In genomic region chr12:117119592-117120198, GRCh38 we compare ENCODE assay signal across 8 cellular contexts. TPM values are rescaled to one million over a fixed set of nuclear protein-coding genes. Genes with fewer than 3 reads are reported as not detected.
DNase-seq lines count a peak whose midpoint lies in the region; ATAC-seq, FAIRE-seq and TF ChIP-seq lines count a peak whose summit lies in the region.

No MANE protein-coding gene starts in this region.

- TF ChIP-seq POLR2A in GM12891 (IDR thresholded peaks at IDR 0.05; ENCODE audit: low read depth, low read length) = no peak
- no peak for TF ChIP-seq POLR2A in thyroid gland (IDR thresholded peaks at IDR 0.05)

- H3K36me3 Mint-ChIP-seq in activated T-cell treated with anti-CD3 and anti-CD28 coated beads, Interleukin-2, amount 50 U/mL, for 72 hours (ENCODE audit: insufficient read depth in 2 of 2) = no peaks in the 10 kb centered on the region

- intact Hi-C loops in thyroid gland (cut with DNase I) = loop anchor here (10.0 kb wide), 1 partner anchor 95 kb away; no protein-coding TSS in a partner anchor

- no peaks in the 10 kb centered on the region for H3K9me3 ChIP-seq in iPS DF 6.9 (ENCODE audit: control insufficient read depth, insufficient read depth, low read length)
- H3K9me3 ChIP-seq in thyroid gland = no peaks in the 10 kb centered on the region

- no peak overlapping the region for H3K27ac ChIP-seq in iPS DF 6.9 (ENCODE audit: low read length)
- H3K27ac ChIP-seq in thyroid gland = no peak overlapping the region

- DNase-seq in AML-193 (lab: John Stamatoyannopoulos, UW) (peak; percentile 48 to 59), GM12891 (ENCODE audit: insufficient read length, low spot score) (peak; percentile 44), NCI-H345 treated with DMSO at 0.1 percent for 48 hours (lab: John Stamatoyannopoulos, UW; ENCODE audit: unreplicated experiment) (peak; percentile 49), iPS DF 6.9 (ENCODE audit: low read depth, low spot score) (peak; percentile 55), thyroid gland (no peak)
- DNase-seq in activated T-cell treated with anti-CD3 and anti-CD28 coated beads, Interleukin-2, amount 50 U/mL, for 72 hours = peak in 1 of 2 donors; percentile 30

- no CpG with 5 or more reads among the region's 6 CpGs for WGBS in iPS DF 6.9 (ENCODE audit: insufficient coverage, insufficient read length)
- 73 to 76% methylated on average over 5 to 6 of the region's 6 CpGs for WGBS in thyroid gland, 2 donors

- H3K27me3 ChIP-seq in iPS DF 6.9 (ENCODE audit: control insufficient read depth, insufficient read depth, low read length) (no peaks in the 10 kb centered on the region), thyroid gland (no peaks in the 10 kb centered on the region)

- H3K4me3 Mint-ChIP-seq in activated T-cell treated with anti-CD3 and anti-CD28 coated beads, Interleukin-2, amount 50 U/mL, for 72 hours = no peak overlapping the region

- ATAC-seq in activated T-cell treated with anti-CD3 and anti-CD28 coated beads, Interleukin-2, amount 50 U/mL, for 72 hours (replicated peaks in 1 of 2) = peak; percentile 48 to 51
- ATAC-seq in HG02840 (IDR thresholded peaks at IDR 0.05; ENCODE audit: low FRiP score, unreplicated experiment) = no peak
- no peak for ATAC-seq in GM18867 (IDR thresholded peaks at IDR 0.05; ENCODE audit: unreplicated experiment)

- H3K27me3 Mint-ChIP-seq in activated T-cell treated with anti-CD3 and anti-CD28 coated beads, Interleukin-2, amount 50 U/mL, for 72 hours (ENCODE audit: low read depth) = no peaks in the 10 kb centered on the region

- H3K27ac Mint-ChIP-seq in activated T-cell treated with anti-CD3 and anti-CD28 coated beads, Interleukin-2, amount 50 U/mL, for 72 hours = no peak overlapping the region

- H3K9me3 Mint-ChIP-seq in activated T-cell treated with anti-CD3 and anti-CD28 coated beads, Interleukin-2, amount 50 U/mL, for 72 hours = no peaks in the 10 kb centered on the region

- FAIRE-seq in GM12891 (lab: Jason Lieb, UNC) = peak; percentile 66

- H3K4me3 ChIP-seq in iPS DF 6.9 (ENCODE audit: low read length) = no peak overlapping the region
- H3K4me3 ChIP-seq in thyroid gland (replicated peaks in 1 of 3) = no peak overlapping the region

- H3K4me1 ChIP-seq in iPS DF 6.9 (ENCODE audit: control insufficient read depth, insufficient read depth, low read length) = no peaks in the 10 kb centered on the region
- peaks cover 27 to 51% of the 10 kb centered on the region in 2 donors for H3K4me1 ChIP-seq in thyroid gland

- peak in 5 of 6 experiments; percentile 17 to 67 (median 63) for TF ChIP-seq CTCF in thyroid gland (IDR thresholded peaks at IDR 0.05)

- H3K36me3 ChIP-seq in iPS DF 6.9 (ENCODE audit: control insufficient read depth, insufficient read depth, low read length) (no peaks in the 10 kb centered on the region), thyroid gland (no peaks in the 10 kb centered on the region)

- H3K4me1 Mint-ChIP-seq in activated T-cell treated with anti-CD3 and anti-CD28 coated beads, Interleukin-2, amount 50 U/mL, for 72 hours (ENCODE audit: low read depth) = peaks cover 13% of the 10 kb centered on the region

TF ChIP-seq in GM12891, 5 proteins besides CTCF, POLR2A, EP300 and RAD21:
- TF ChIP-seq POLR2AphosphoS5 (IDR thresholded peaks at IDR 0.05; ENCODE audit: low read depth, low read length) = no peak
- no peak for TF ChIP-seq SPI1 (IDR thresholded peaks at IDR 0.05; ENCODE audit: low read depth, low read length)
- no peak for TF ChIP-seq POU2F2 (IDR thresholded peaks at IDR 0.05; ENCODE audit: low read depth, low read length)
- TF ChIP-seq PAX5 (IDR thresholded peaks at IDR 0.05; ENCODE audit: insufficient read depth, low read length, severe bottlenecking) = no peak
- no peak for TF ChIP-seq TAF1 (IDR thresholded peaks at IDR 0.05; ENCODE audit: low read depth, low read length)

RNA-seq across cellular contexts. Expression of gene TESC, which starts 20.5 kb away (rescaled TPM):
- polyA plus RNA-seq in GM12891 (2012; ENCODE audit: low read depth, missing spikeins) = 12.6 TPM
- 10 to 100 TPM; 32.4 to 42.0 TPM for total RNA-seq in activated T-cell treated with anti-CD3 and anti-CD28 coated beads, Interleukin-2, amount 50 U/mL, for 72 hours
- total RNA-seq in thyroid gland = 10 to 100 TPM; 21.5 to 34.1 (median 26.6) TPM

Comparison
In these comparisons a context has a peak if more than half of its experiments do, and no peak if none do; other contexts are left out.
1. DNase-seq: peak in AML-193 (2 of 2), GM12891 (single experiment), NCI-H345 treated with DMSO at 0.1 percent for 48 hours (single experiment) and iPS DF 6.9 (single experiment); none in thyroid gland (0 of 2).
2. ATAC-seq: peak in activated T-cell treated with anti-CD3 and anti-CD28 coated beads, Interleukin-2, amount 50 U/mL, for 72 hours (2 of 2); none in HG02840 (single experiment) and GM18867 (single experiment).